Comparison of ENCODE assay signal across 9 cellular contexts in the genomic region with DNA sequence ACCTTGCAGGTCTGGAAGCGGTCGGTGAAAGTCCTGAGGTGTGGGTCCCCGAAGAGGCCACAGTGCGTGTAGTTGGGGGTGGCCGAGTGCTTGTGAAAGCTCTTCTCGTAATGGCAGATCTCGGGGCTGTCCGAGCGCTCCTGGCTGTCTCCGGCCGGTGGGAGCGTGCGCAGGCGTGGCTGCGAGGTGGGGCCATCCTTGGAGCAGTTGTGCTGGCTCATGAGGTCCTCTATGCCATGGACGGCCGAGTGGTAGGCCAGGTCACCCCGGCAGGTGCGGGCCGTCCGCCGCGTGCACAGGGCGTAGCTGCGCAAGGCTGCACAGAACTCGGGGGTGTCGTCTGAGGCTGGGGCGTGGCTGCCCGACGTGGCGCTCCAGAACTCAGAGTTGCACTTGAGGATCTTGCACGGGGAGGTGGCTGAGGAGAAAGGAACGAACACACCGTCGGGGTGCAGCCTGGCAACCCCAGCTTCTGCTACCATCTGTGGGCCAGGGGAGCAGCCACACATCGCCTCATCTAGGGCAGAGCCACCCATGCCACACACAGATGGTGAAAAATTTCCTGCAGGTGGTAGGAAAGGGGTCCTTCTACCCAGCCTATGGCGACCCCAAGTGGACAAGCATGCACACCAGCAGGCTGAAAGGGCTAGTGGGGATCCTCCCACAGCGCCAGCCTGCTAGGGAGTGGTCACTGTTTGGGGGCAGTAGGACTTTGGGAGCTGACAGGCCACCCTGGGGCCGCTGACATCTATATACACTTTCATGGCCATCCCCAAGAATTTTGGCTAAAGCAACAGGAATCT. TPM values are rescaled to one million over a fixed set of nuclear protein-coding genes. Genes with fewer than 3 reads are reported as not detected.
DNase-seq lines count a peak whose midpoint lies in the region; ATAC-seq and TF ChIP-seq lines count a peak whose summit lies in the region.
"Had no signal": no experiment of that assay in that cellular context is flagged by ENCODE, and none has a peak within 500 bp of the region (broad histone marks: within the 10 kb centered on the region; RNA-seq: fewer than 3 reads in every experiment).

No MANE protein-coding gene starts in this region.

- no peak overlapping the region for H3K18ac ChIP-seq in H9 (ENCODE audit: insufficient read length, low read depth, low read length)

- H2AFZ ChIP-seq in H9 (ENCODE audit: low read length): no peak overlapping the region

- no peaks in the 10 kb centered on the region for H3K9me2 ChIP-seq in DOHH2 (replicated peaks; ENCODE audit: control insufficient read depth, low read length)

- DNase-seq in H9 (no peak), islet precursor cell (peak; percentile 50), NCI-H446 treated with DMSO at 0.1 percent for 48 hours (lab: John Stamatoyannopoulos, UW) (no peak), tibial nerve (ENCODE audit: low spot score in 2 of 2) (no peak), activated gamma-delta T cell (lab: John Stamatoyannopoulos, UW) (no peak)
- DNase-seq: DMS153, NCI-H2107 had no signal

- no peak overlapping the region for H3K4me3 ChIP-seq in DOHH2 (ENCODE audit: low read length)
- no peak overlapping the region for H3K4me3 ChIP-seq in tibial nerve

- H3K36me3 Mint-ChIP-seq in H9 (ENCODE audit: insufficient read depth in 1 of 3, low read depth in 3 of 3): peaks cover 64 to 99% (median 80%) of the 10 kb centered on the region in 3 experiments

- no peaks in the 10 kb centered on the region for H3F3A ChIP-seq in DOHH2 (ENCODE audit: control insufficient read depth, insufficient read depth)

- H3K36me3 ChIP-seq in DOHH2 (ENCODE audit: control insufficient read depth, low read length) (no peaks in the 10 kb centered on the region), tibial nerve (peaks cover 0 to 75% (median 4%) of the 10 kb centered on the region in 3 donors)

- H3K79me1 ChIP-seq in H9 (ENCODE audit: insufficient read depth, low read depth, low read length, poor library complexity, severe bottlenecking): peaks cover 10% of the 10 kb centered on the region

- no peak overlapping the region for H4K91ac ChIP-seq in H9 (ENCODE audit: insufficient read length, low read depth, low read length)

- H3K27ac ChIP-seq in DOHH2 (ENCODE audit: low read depth, low read length): no peak overlapping the region
- H3K27ac ChIP-seq in H9 (ENCODE audit: insufficient read length, low read depth, low read length): no peak overlapping the region
- no peak overlapping the region for H3K27ac ChIP-seq in tibial nerve

- no peak overlapping the region for H3K14ac ChIP-seq in H9 (ENCODE audit: insufficient read depth, low read length)

- no peak overlapping the region for H3K9ac ChIP-seq in H9 (ENCODE audit: extremely low read depth, insufficient read length, low read length)

- H2BK12ac ChIP-seq in H9 (ENCODE audit: insufficient read length, low read depth, low read length): no peak overlapping the region

- H4K20me1 ChIP-seq in DOHH2 (ENCODE audit: control insufficient read depth, insufficient read depth, low read depth, low read length) (no peaks in the 10 kb centered on the region), H9 (ENCODE audit: control insufficient read depth, insufficient read depth, insufficient read length) (peaks cover 6% of the 10 kb centered on the region)

- no peak overlapping the region for H2BK20ac ChIP-seq in H9 (ENCODE audit: low read depth, low read length, poor library complexity, severe bottlenecking)

- no peak for TF ChIP-seq POLR2A in tibial nerve (IDR thresholded peaks at IDR 0.05)

- H3K27me3 ChIP-seq in DOHH2 (ENCODE audit: control insufficient read depth, low read length) (no peaks in the 10 kb centered on the region), H9 (ENCODE audit: insufficient read depth, low read length) (no peaks in the 10 kb centered on the region), tibial nerve (no peaks in the 10 kb centered on the region)

- no CpG with 5 or more reads among the region's 39 CpGs for WGBS in H9 (ENCODE audit: extremely low coverage, insufficient read length, low lambda C conversion rate)
- WGBS in tibial nerve, 2 donors: 87 to 90% methylated on average over 27 to 38 of the region's 39 CpGs

- no peak overlapping the region for H4K8ac ChIP-seq in H9 (replicated peaks; ENCODE audit: insufficient read length, low read depth, low read length)

- H2AK5ac ChIP-seq in H9 (ENCODE audit: insufficient read length, low read length): no peak overlapping the region

- peak overlapping the region in 2 of 3 experiments; percentile 57 to 61; a peak in 2 of 7 replicates for H3K27ac Mint-ChIP-seq in H9

- H2BK120ac ChIP-seq in H9 (ENCODE audit: low read depth, low read length, poor library complexity, severe bottlenecking): no peak overlapping the region

- H3K79me2 ChIP-seq in DOHH2 (ENCODE audit: control insufficient read depth, low read length): no peaks in the 10 kb centered on the region
- peaks cover 3% of the 10 kb centered on the region; the same call in 1 of the 2 replicates for H3K79me2 ChIP-seq in H9 (ENCODE audit: insufficient read depth, low read length)

- TF ChIP-seq CTCF in DOHH2 (IDR thresholded peaks at IDR 0.05; ENCODE audit: low read depth, low read length, poor library complexity, severe bottlenecking) (peak; percentile 50), H9 (conservative IDR thresholded peaks at IDR 0.05) (peak; percentile 59), tibial nerve (IDR thresholded peaks at IDR 0.05) (no peak)

- H3K9me3 ChIP-seq in DOHH2 (ENCODE audit: control insufficient read depth, insufficient read depth, low read length): no peaks in the 10 kb centered on the region
- no peaks in the 10 kb centered on the region for H3K9me3 ChIP-seq in H9 (ENCODE audit: control insufficient read depth, low read depth, low read length)
- H3K9me3 ChIP-seq in tibial nerve: no peaks in the 10 kb centered on the region

- ATAC-seq in SK-N-SH treated with all-trans-retinoic acid at 6 μM for 48 hours: peak; percentile 43; the same call in 2 of the 3 replicates

- H3K4me1 Mint-ChIP-seq in H9: peaks cover 13 to 14% of the 10 kb centered on the region in 2 experiments

- no peak overlapping the region for H3K23ac ChIP-seq in H9 (ENCODE audit: insufficient read length, low read depth, low read length)

- H2BK15ac ChIP-seq in H9 (ENCODE audit: low read depth, low read length): no peak overlapping the region

- no peak overlapping the region for H3K4me3 Mint-ChIP-seq in H9

- H3K27me3 Mint-ChIP-seq in H9 (ENCODE audit: low read depth): no peaks in the 10 kb centered on the region

- TF ChIP-seq EP300 in tibial nerve (IDR thresholded peaks at IDR 0.05): no peak

- no peak overlapping the region for H3K4ac ChIP-seq in H9 (ENCODE audit: low read depth, low read length)

- H3K4me1 ChIP-seq in DOHH2 (ENCODE audit: control insufficient read depth, low read length) (peaks cover 5% of the 10 kb centered on the region; the same call in 1 of the 2 replicates), H9 (ENCODE audit: insufficient read depth, low read length) (no peaks in the 10 kb centered on the region), tibial nerve (peaks cover 0 to 51% (median 0%) of the 10 kb centered on the region in 4 donors)

- peaks cover 2% of the 10 kb centered on the region in 2 experiments; a peak in 3 of 5 replicates for H3K9me3 Mint-ChIP-seq in H9

- no peak overlapping the region for H4K5ac ChIP-seq in H9 (ENCODE audit: insufficient read length, low read depth, low read length)

- H2BK5ac ChIP-seq in H9 (ENCODE audit: insufficient read length, low read length): no peak overlapping the region

- H3T11ph ChIP-seq in H9 (ENCODE audit: low read length): no peak overlapping the region

- H3K56ac ChIP-seq in H9 (ENCODE audit: insufficient read length, low read depth, low read length): no peak overlapping the region

- H3K23me2 ChIP-seq in H9 (ENCODE audit: insufficient read length, low read depth, low read length, poor library complexity, severe bottlenecking): no peaks in the 10 kb centered on the region

- H3K4me2 ChIP-seq in DOHH2 (ENCODE audit: low read length) (no peak overlapping the region), H9 (ENCODE audit: insufficient read depth, insufficient read length, low read length) (no peak overlapping the region)

TF ChIP-seq in SK-N-SH treated with all-trans-retinoic acid at 6 μM for 48 hours, 23 proteins besides CTCF, POLR2A, EP300 and RAD21:
- TF ChIP-seq, protein P1, sequence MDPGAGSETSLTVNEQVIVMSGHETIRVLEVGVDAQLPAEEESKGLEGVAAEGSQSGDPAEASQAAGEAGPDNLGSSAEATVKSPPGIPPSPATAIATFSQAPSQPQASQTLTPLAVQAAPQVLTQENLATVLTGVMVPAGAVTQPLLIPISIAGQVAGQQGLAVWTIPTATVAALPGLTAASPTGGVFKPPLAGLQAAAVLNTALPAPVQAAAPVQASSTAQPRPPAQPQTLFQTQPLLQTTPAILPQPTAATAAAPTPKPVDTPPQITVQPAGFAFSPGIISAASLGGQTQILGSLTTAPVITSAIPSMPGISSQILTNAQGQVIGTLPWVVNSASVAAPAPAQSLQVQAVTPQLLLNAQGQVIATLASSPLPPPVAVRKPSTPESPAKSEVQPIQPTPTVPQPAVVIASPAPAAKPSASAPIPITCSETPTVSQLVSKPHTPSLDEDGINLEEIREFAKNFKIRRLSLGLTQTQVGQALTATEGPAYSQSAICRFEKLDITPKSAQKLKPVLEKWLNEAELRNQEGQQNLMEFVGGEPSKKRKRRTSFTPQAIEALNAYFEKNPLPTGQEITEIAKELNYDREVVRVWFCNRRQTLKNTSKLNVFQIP (CRISPR knock-in tag; IDR thresholded peaks at IDR 0.05; ENCODE audit: borderline replicate concordance, low read depth): no peak
- no peak for TF ChIP-seq ISL1 (CRISPR knock-in tag; IDR thresholded peaks at IDR 0.05)
- TF ChIP-seq ZNF70 (CRISPR knock-in tag; IDR thresholded peaks at IDR 0.05): no peak
- no peak for TF ChIP-seq RARB (CRISPR knock-in tag; IDR thresholded peaks at IDR 0.05)
- no peak for TF ChIP-seq GLIS3 (CRISPR knock-in tag; IDR thresholded peaks at IDR 0.05)
- no peak for TF ChIP-seq PPARA (CRISPR knock-in tag; IDR thresholded peaks at IDR 0.05; ENCODE audit: borderline replicate concordance)
- no peak for TF ChIP-seq SNAI2 (CRISPR knock-in tag; IDR thresholded peaks at IDR 0.05)

RNA-seq across cellular contexts. Expression of a gene that starts 36.7 kb away (rescaled TPM):
- total RNA-seq in H9 (2021) (39.8 and 41.4 TPM in 2 replicates), tibial nerve (100 to 1,000 TPM in 1 of 4 donors, 10 to 100 TPM in 3; 28.2 to 110 (median 45.6) TPM)

Comparison
In these comparisons a context has a peak if more than half of its experiments do, and no peak if none do; other contexts are left out.
1. CTCF ChIP-seq: peak in DOHH2 (single experiment) and H9 (single experiment); none in tibial nerve (0 of 5).